9 cellular contexts compared by ENCODE assay signal in the genomic region with DNA sequence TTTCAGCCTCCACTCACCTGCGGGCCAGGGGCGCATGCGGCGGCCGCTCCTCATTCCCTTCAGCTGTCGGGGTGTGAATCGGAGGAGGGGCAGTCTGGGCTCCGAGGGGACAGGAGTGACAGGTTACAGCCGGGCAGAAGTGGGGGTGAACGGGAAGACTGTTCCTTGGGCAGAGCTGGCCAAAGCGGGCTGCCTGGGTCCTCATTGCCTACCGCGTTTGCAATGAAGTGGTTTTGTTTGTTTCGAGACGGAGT. TPM values are rescaled to one million over a fixed set of nuclear protein-coding genes. Genes with fewer than 3 reads are reported as not detected.
"Had no signal": no experiment of that assay in that cellular context is flagged by ENCODE, and none has a peak within 500 bp of the region (broad histone marks: within the 10 kb centered on the region; RNA-seq: fewer than 3 reads in every experiment).

No MANE protein-coding gene starts in this region.

- DNase-seq: HCEC 1CT, IMR-90, KBM-7 had no signal

- H3K4me3 ChIP-seq: GM23338 had no signal

- H3K4me2 ChIP-seq: GM23338, KMS-11 had no signal

- H3K27ac Mint-ChIP-seq: GM23338 had no signal

- H3K9ac ChIP-seq: KMS-11 had no signal

- H3K27ac ChIP-seq: KMS-11 had no signal

- H2AFZ ChIP-seq: GM23338 had no signal

- FAIRE-seq: HTR-8/SVneo had no signal

- H3K4me3 Mint-ChIP-seq: GM23338 had no signal

RNA-seq across cellular contexts. Expression of gene MEI1, which starts 0.7 kb away (rescaled TPM):
- total RNA-seq: H4, H7, HT-29 had no signal
